In the genomic region with DNA sequence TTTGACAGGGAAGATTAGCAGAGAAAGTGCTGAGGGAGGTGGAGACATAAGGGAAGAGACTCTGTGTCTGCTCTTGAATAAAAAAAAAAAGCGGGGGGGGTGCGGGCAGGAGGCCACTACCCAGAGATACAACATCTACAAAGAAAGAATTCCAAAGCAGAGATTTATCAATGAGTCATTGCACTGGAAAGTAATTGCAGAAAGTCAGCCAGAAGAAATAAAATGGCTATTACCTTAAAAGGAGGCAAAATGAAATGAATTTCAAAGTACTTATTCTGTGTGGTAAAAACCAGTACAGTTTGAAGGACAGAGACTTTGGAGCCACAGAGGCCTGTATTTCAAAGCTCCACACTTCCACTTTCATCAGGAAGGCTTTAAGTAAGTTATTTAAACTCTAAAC, we compare ENCODE assay signal across 11 cellular contexts.
DNase-seq lines count a peak whose midpoint lies in the region; ATAC-seq and TF ChIP-seq lines count a peak whose summit lies in the region.
"Had no signal": no experiment of that assay in that cellular context is flagged by ENCODE, and none has a peak within 500 bp of the region (broad histone marks: within the 10 kb centered on the region; RNA-seq: fewer than 3 reads in every experiment).

No MANE protein-coding gene starts in this region.

- POLR2A ChIA-PET in activated CD4-positive, alpha-beta T cell treated with anti-CD3 and anti-CD28 coated beads for 36 hours (lab: Charles Lee) = no interaction called here

- TF ChIP-seq POLR2A in transverse colon (IDR thresholded peaks at IDR 0.05) = no peak

- no peak overlapping the region for H3K4me2 ChIP-seq in hepatocyte
- no peak overlapping the region for H3K4me2 ChIP-seq in MM.1S (ENCODE audit: low read depth, low read length)

- no peaks in the 10 kb centered on the region for H3K79me2 ChIP-seq in hepatocyte
- H3K79me2 ChIP-seq in MM.1S (ENCODE audit: low read length) = no peaks in the 10 kb centered on the region

- in situ Hi-C loops in astrocyte of the cerebellum (cut with HindIII; ENCODE audit: low sequenced_read_pairs) = no loop called here
- in situ Hi-C loops in transverse colon (cut with MboI; ENCODE audit: low pct_ligation_motif_present in 1 of 4, low pct_unique_long_range_greater_than_20kb in 1 of 4, low sequenced_read_pairs in 3 of 4) = no loop called here

- no peak overlapping the region for H3K4me3 ChIP-seq in astrocyte of the cerebellum (ENCODE audit: low read depth, low read length)
- no peak overlapping the region for H3K4me3 ChIP-seq in hepatocyte
- no peak overlapping the region for H3K4me3 ChIP-seq in transverse colon
- H3K4me3 ChIP-seq in MM.1S (ENCODE audit: low read length) = no peak overlapping the region

- WGBS in hepatocyte (ENCODE audit: low lambda C conversion rate, missing lambda C conversion rate) = 54% methylated on average over 2 of the region's 2 CpGs
- 59 to 63% methylated on average over 2 of the region's 2 CpGs for WGBS in transverse colon (ENCODE audit: low coverage in 1 of 2), 2 donors

- CTCF ChIA-PET in activated CD4-positive, alpha-beta T cell treated with anti-CD3 and anti-CD28 coated beads for 36 hours (lab: Charles Lee) = no interaction called here

- H2AFZ ChIP-seq in hepatocyte = no peak overlapping the region
- no peak overlapping the region for H2AFZ ChIP-seq in MM.1S (ENCODE audit: low read length)

- H3F3A ChIP-seq in MM.1S (ENCODE audit: insufficient read depth, low read length) = no peaks in the 10 kb centered on the region

- no peaks in the 10 kb centered on the region for H3K27me3 Mint-ChIP-seq in activated CD4-positive, alpha-beta T cell treated with anti-CD3 and anti-CD28 coated beads for 36 hours
- H3K27me3 Mint-ChIP-seq: activated naive CD4-positive, alpha-beta T cell treated with anti-CD3 and anti-CD28 coated beads, Interleukin-2, amount 10 ng/mL, durations not matched to agents 7 days and 5 days; progenitor cell of endocrine pancreas had no signal

- no peak for ATAC-seq in HG02623 (IDR thresholded peaks at IDR 0.05; ENCODE audit: unreplicated experiment)
- ATAC-seq in activated CD4-positive, alpha-beta T cell treated with anti-CD3 and anti-CD28 coated beads for 36 hours = no peak

- H3K36me3 ChIP-seq in hepatocyte (replicated peaks; ENCODE audit: insufficient read depth, low read depth) (no peaks in the 10 kb centered on the region), transverse colon (no peaks in the 10 kb centered on the region), MM.1S (replicated peaks; ENCODE audit: insufficient read depth, low read length) (no peaks in the 10 kb centered on the region)

- H3K27me3 ChIP-seq in hepatocyte = no peaks in the 10 kb centered on the region
- H3K27me3 ChIP-seq in transverse colon = no peaks in the 10 kb centered on the region
- H3K27me3 ChIP-seq in MM.1S (replicated peaks; ENCODE audit: insufficient read depth, low read length) = no peaks in the 10 kb centered on the region

- no peaks in the 10 kb centered on the region for H3K36me3 Mint-ChIP-seq in activated CD4-positive, alpha-beta T cell treated with anti-CD3 and anti-CD28 coated beads for 36 hours (ENCODE audit: low read depth)
- H3K36me3 Mint-ChIP-seq: activated naive CD4-positive, alpha-beta T cell treated with anti-CD3 and anti-CD28 coated beads, Interleukin-2, amount 10 ng/mL, durations not matched to agents 7 days and 5 days had no signal

- no peak overlapping the region for H3K4me3 Mint-ChIP-seq in activated CD4-positive, alpha-beta T cell treated with anti-CD3 and anti-CD28 coated beads for 36 hours
- H3K4me3 Mint-ChIP-seq: activated naive CD4-positive, alpha-beta T cell treated with anti-CD3 and anti-CD28 coated beads, Interleukin-2, amount 10 ng/mL, durations not matched to agents 7 days and 5 days had no signal

- no peaks in the 10 kb centered on the region for H3K9me3 Mint-ChIP-seq in activated CD4-positive, alpha-beta T cell treated with anti-CD3 and anti-CD28 coated beads for 36 hours (ENCODE audit: low read depth)
- H3K9me3 Mint-ChIP-seq: activated naive CD4-positive, alpha-beta T cell treated with anti-CD3 and anti-CD28 coated beads, Interleukin-2, amount 10 ng/mL, durations not matched to agents 7 days and 5 days had no signal

- intact Hi-C loops in transverse colon (cut with DNase I; ENCODE audit: low total_unique reads) = no loop called here
- intact Hi-C loops in activated CD4-positive, alpha-beta T cell treated with anti-CD3 and anti-CD28 coated beads for 36 hours (cut with DNase I, micrococcal nuclease) = no loop called here

- TF ChIP-seq CTCF in astrocyte of the cerebellum (IDR thresholded peaks at IDR 0.05; ENCODE audit: low read depth, low read length, missing control alignments) (no peak), hepatocyte (IDR thresholded peaks at IDR 0.05; ENCODE audit: poor library complexity) (no peak), transverse colon (IDR thresholded peaks at IDR 0.05) (no peak), MM.1S (IDR thresholded peaks at IDR 0.05; ENCODE audit: low read length) (no peak)

- no peaks in the 10 kb centered on the region for H3K9me3 ChIP-seq in hepatocyte (ENCODE audit: low read depth)
- H3K9me3 ChIP-seq in transverse colon = no peaks in the 10 kb centered on the region
- no peaks in the 10 kb centered on the region for H3K9me3 ChIP-seq in MM.1S (replicated peaks; ENCODE audit: insufficient read depth, low read length)

- H3K27ac Mint-ChIP-seq in activated CD4-positive, alpha-beta T cell treated with anti-CD3 and anti-CD28 coated beads for 36 hours = no peak overlapping the region
- H3K27ac Mint-ChIP-seq: activated naive CD4-positive, alpha-beta T cell treated with anti-CD3 and anti-CD28 coated beads, Interleukin-2, amount 10 ng/mL, durations not matched to agents 7 days and 5 days; progenitor cell of endocrine pancreas had no signal

- H4K20me1 ChIP-seq in hepatocyte (ENCODE audit: insufficient read depth, poor library complexity, severe bottlenecking) (no peaks in the 10 kb centered on the region), MM.1S (ENCODE audit: insufficient read depth, low read length) (no peaks in the 10 kb centered on the region)

- H3K9me2 ChIP-seq in hepatocyte (replicated peaks; ENCODE audit: insufficient read depth) (no peaks in the 10 kb centered on the region), MM.1S (replicated peaks; ENCODE audit: insufficient read depth, low read length) (no peaks in the 10 kb centered on the region)

- H3K9ac ChIP-seq in MM.1S (ENCODE audit: low read length) = no peak overlapping the region

- H3K27ac ChIP-seq in hepatocyte (peak overlapping the region; percentile 50), transverse colon (peak overlapping the region; percentile 42 to 69 (median 53)), MM.1S (ENCODE audit: low read length) (no peak overlapping the region)

- DNase-seq in HS-27A (ENCODE audit: low read depth) (peak; percentile 84), astrocyte of the cerebellum (ENCODE audit: low read depth) (peak; percentile 68), hepatocyte (ENCODE audit: low spot score) (no peak), transverse colon (no peak), MM.1S (no peak)
- DNase-seq in activated CD4-positive, alpha-beta T cell treated with anti-CD3 and anti-CD28 coated beads for 36 hours = no peak
- DNase-seq: activated CD4-positive, alpha-beta T cell treated with anti-CD3 and anti-CD28 coated beads for 4 hours; activated naive CD4-positive, alpha-beta T cell treated with anti-CD3 and anti-CD28 coated beads, Interleukin-2, amount 10 ng/mL, durations not matched to agents 7 days and 5 days; NCI-H187 had no signal

- H3K4me1 ChIP-seq in hepatocyte (ENCODE audit: insufficient read depth) = no peaks in the 10 kb centered on the region
- H3K4me1 ChIP-seq in transverse colon = no peaks in the 10 kb centered on the region
- H3K4me1 ChIP-seq in MM.1S (ENCODE audit: low read length) = no peaks in the 10 kb centered on the region

- H3K4me1 Mint-ChIP-seq in activated CD4-positive, alpha-beta T cell treated with anti-CD3 and anti-CD28 coated beads for 36 hours = no peaks in the 10 kb centered on the region
- H3K4me1 Mint-ChIP-seq: activated naive CD4-positive, alpha-beta T cell treated with anti-CD3 and anti-CD28 coated beads, Interleukin-2, amount 10 ng/mL, durations not matched to agents 7 days and 5 days had no signal

- no peak for TF ChIP-seq EP300 in transverse colon (IDR thresholded peaks at IDR 0.05; ENCODE audit: low read depth)

Comparison
In these comparisons a context has a peak if more than half of its experiments do, and no peak if none do; other contexts are left out.
1. DNase-seq: peak in HS-27A (single experiment) and astrocyte of the cerebellum (single experiment); none in hepatocyte (single experiment), transverse colon (single experiment), activated CD4-positive, alpha-beta T cell treated with anti-CD3 and anti-CD28 coated beads for 36 hours (single experiment) and MM.1S (single experiment).